8 cellular contexts compared by ENCODE assay signal in genomic region chr12:131104464-131105350, GRCh38.
DNase-seq lines count a peak whose midpoint lies in the region; ATAC-seq and TF ChIP-seq lines count a peak whose summit lies in the region.

No MANE protein-coding gene starts in this region.

- H3K9me3 Mint-ChIP-seq in activated T-cell treated with anti-CD3 and anti-CD28 coated beads, Interleukin-2, amount 50 U/mL, for 24 hours, result peaks cover 2% of the 10 kb centered on the region
- H3K9me3 Mint-ChIP-seq in nephron progenitor cell, result peaks cover 6% of the 10 kb centered on the region
- H3K9me3 Mint-ChIP-seq in stimulated activated naive CD8-positive, alpha-beta T cell treated with anti-CD3 and anti-CD28 coated beads, Interleukin-15, amount 100 ng/mL, for 72 hours, result peaks cover 7 to 8% of the 10 kb centered on the region in 2 donors

- no peaks in the 10 kb centered on the region for H4K20me1 ChIP-seq in OCI-LY7 (ENCODE audit: insufficient read depth, low read length)

- no peaks in the 10 kb centered on the region for H3K9me2 ChIP-seq in OCI-LY7 (ENCODE audit: insufficient read depth, low read length)

- peaks cover 12% of the 10 kb centered on the region for H3K27me3 Mint-ChIP-seq in activated T-cell treated with anti-CD3 and anti-CD28 coated beads, Interleukin-2, amount 50 U/mL, for 24 hours
- peaks cover 17% of the 10 kb centered on the region for H3K27me3 Mint-ChIP-seq in nephron progenitor cell (ENCODE audit: low read depth, poor library complexity)
- peaks cover 15% of the 10 kb centered on the region for H3K27me3 Mint-ChIP-seq in stimulated activated naive CD8-positive, alpha-beta T cell treated with anti-CD3 and anti-CD28 coated beads, Interleukin-15, amount 100 ng/mL, for 72 hours

- no TSS peak for BruUV-seq in OCI-LY7 (replicated peaks; lab: Mats Ljungman, UMichigan)

- ATAC-seq in GM19395 (IDR thresholded peaks at IDR 0.05; ENCODE audit: unreplicated experiment) (peak; percentile 58), HG03521 (IDR thresholded peaks at IDR 0.05; ENCODE audit: unreplicated experiment) (peak; percentile 50)
- ATAC-seq in stimulated activated naive CD8-positive, alpha-beta T cell treated with anti-CD3 and anti-CD28 coated beads, Interleukin-15, amount 100 ng/mL, for 72 hours, result peak; percentile 84

- TF ChIP-seq CTCF in OCI-LY7 (conservative IDR thresholded peaks at IDR 0.05; ENCODE audit: low read length), result peak; percentile 87
- TF ChIP-seq CTCF in nephron progenitor cell (IDR thresholded peaks at IDR 0.05), result peak; percentile 93

- H2AFZ ChIP-seq in OCI-LY7 (ENCODE audit: low read length), result no peak overlapping the region

- H3K4me3 Mint-ChIP-seq in activated T-cell treated with anti-CD3 and anti-CD28 coated beads, Interleukin-2, amount 50 U/mL, for 24 hours, result no peak overlapping the region
- H3K4me3 Mint-ChIP-seq in nephron progenitor cell, result no peak overlapping the region
- peak overlapping the region in 1 of 2 donors; percentile 74 for H3K4me3 Mint-ChIP-seq in stimulated activated naive CD8-positive, alpha-beta T cell treated with anti-CD3 and anti-CD28 coated beads, Interleukin-15, amount 100 ng/mL, for 72 hours

- POLR2A ChIA-PET in OCI-LY7 (lab: Charles Lee), result no interaction called here

- peaks cover 20% of the 10 kb centered on the region for H3K4me1 Mint-ChIP-seq in activated T-cell treated with anti-CD3 and anti-CD28 coated beads, Interleukin-2, amount 50 U/mL, for 24 hours (ENCODE audit: low read depth)
- H3K4me1 Mint-ChIP-seq in nephron progenitor cell, result peaks cover 27% of the 10 kb centered on the region
- peaks cover 24% of the 10 kb centered on the region for H3K4me1 Mint-ChIP-seq in stimulated activated naive CD8-positive, alpha-beta T cell treated with anti-CD3 and anti-CD28 coated beads, Interleukin-15, amount 100 ng/mL, for 72 hours

- no peaks in the 10 kb centered on the region for H3K79me2 ChIP-seq in OCI-LY7 (ENCODE audit: insufficient read depth, low read depth, low read length)

- peak overlapping the region; percentile 57 for H3K27ac Mint-ChIP-seq in activated T-cell treated with anti-CD3 and anti-CD28 coated beads, Interleukin-2, amount 50 U/mL, for 24 hours
- peak overlapping the region; percentile 64 for H3K27ac Mint-ChIP-seq in nephron progenitor cell
- H3K27ac Mint-ChIP-seq in stimulated activated naive CD8-positive, alpha-beta T cell treated with anti-CD3 and anti-CD28 coated beads, Interleukin-15, amount 100 ng/mL, for 72 hours, result no peak overlapping the region

- H3K4me2 ChIP-seq in OCI-LY7 (ENCODE audit: low read length), result no peak overlapping the region

- no peaks in the 10 kb centered on the region for H3K9me3 ChIP-seq in OCI-LY7 (ENCODE audit: low read length)

- DNase-seq in CD1c-positive myeloid dendritic cell (ENCODE audit: extremely low spot score) (peak; percentile 86), OCI-LY7 (ENCODE audit: low spot score) (peak; percentile 70), fibroblast of gingiva (ENCODE audit: low read depth) (peak; percentile 53), nephron progenitor cell (peak; percentile 97)
- peak; percentile 89 for DNase-seq in activated T-cell treated with anti-CD3 and anti-CD28 coated beads, Interleukin-2, amount 50 U/mL, for 24 hours
- DNase-seq in stimulated activated naive CD8-positive, alpha-beta T cell treated with anti-CD3 and anti-CD28 coated beads, Interleukin-15, amount 100 ng/mL, for 72 hours, result peak; percentile 83

- CTCF ChIA-PET in OCI-LY7 (lab: Charles Lee; ENCODE audit: unreplicated experiment), result interaction anchor here (1.7 kb wide), 1 partner anchor 189 kb away, joined by 4 read pairs; no protein-coding TSS in a partner anchor

- H3K36me3 ChIP-seq in OCI-LY7 (ENCODE audit: insufficient read depth, low read length), result no peaks in the 10 kb centered on the region

- no peaks in the 10 kb centered on the region for H3K36me3 Mint-ChIP-seq in activated T-cell treated with anti-CD3 and anti-CD28 coated beads, Interleukin-2, amount 50 U/mL, for 24 hours (ENCODE audit: low read depth)
- no peaks in the 10 kb centered on the region for H3K36me3 Mint-ChIP-seq in nephron progenitor cell (ENCODE audit: low read depth)

- no peak overlapping the region for H3K27ac ChIP-seq in OCI-LY7 (ENCODE audit: low read depth, low read length, poor library complexity, severe bottlenecking)

- H3K4me1 ChIP-seq in OCI-LY7 (ENCODE audit: insufficient read depth, low read length, poor library complexity, severe bottlenecking), result peaks cover 10% of the 10 kb centered on the region

- intact Hi-C loops in OCI-LY7 (cut with micrococcal nuclease; ENCODE audit: unreplicated experiment), result loop anchor here (2.0 to 10.0 kb wide), 2 partner anchors 28 to 190 kb away; no protein-coding TSS in a partner anchor

- H3K4me3 ChIP-seq in OCI-LY7 (ENCODE audit: low read depth, low read length, poor library complexity, severe bottlenecking), result no peak overlapping the region

Comparison
In these comparisons a context has a peak if more than half of its experiments do, and no peak if none do; other contexts are left out.
1. H3K27ac Mint-ChIP-seq: peak in activated T-cell treated with anti-CD3 and anti-CD28 coated beads, Interleukin-2, amount 50 U/mL, for 24 hours (single experiment) and nephron progenitor cell (single experiment); none in stimulated activated naive CD8-positive, alpha-beta T cell treated with anti-CD3 and anti-CD28 coated beads, Interleukin-15, amount 100 ng/mL, for 72 hours (0 of 2).
2. Peak in every context shown above with its lines, with median percentiles within 50 percentile points of each other: DNase-seq and ATAC-seq.